Comparison of ENCODE assay signal across 8 cellular contexts in genomic region chr10:61937631-61938284, GRCh38. TPM values are rescaled to one million over a fixed set of nuclear protein-coding genes. Genes with fewer than 3 reads are reported as not detected.
DNase-seq lines count a peak whose midpoint lies in the region; ATAC-seq, FAIRE-seq and TF ChIP-seq lines count a peak whose summit lies in the region.

No MANE protein-coding gene starts in this region.

- H3K4me2 ChIP-seq in BLaER1 = peak overlapping the region; percentile 83

- ATAC-seq in natural killer cell (peak in 1 of 3 donors; percentile 28), GM19463 (IDR thresholded peaks at IDR 0.05; ENCODE audit: unreplicated experiment) (no peak), GM21737 (IDR thresholded peaks at IDR 0.05; ENCODE audit: unreplicated experiment) (no peak)

- DNase-seq in HT-29 (ENCODE audit: low spot score) (peak; percentile 37), bronchial epithelial cell (ENCODE audit: low read depth) (peak; percentile 86), natural killer cell (no peak), DMS 273 (lab: John Stamatoyannopoulos, UW; ENCODE audit: unreplicated experiment) (no peak), D341Med (ENCODE audit: low spot score) (no peak)

- intact Hi-C loops in natural killer cell (cut with micrococcal nuclease) = no loop called here

- no peaks in the 10 kb centered on the region for H3K27me3 Mint-ChIP-seq in natural killer cell (ENCODE audit: low read depth in 2 of 2)

- no peak for TF ChIP-seq CTCF in bronchial epithelial cell (IDR thresholded peaks at IDR 0.05; ENCODE audit: insufficient read depth, low read length, severe bottlenecking)
- no peak for TF ChIP-seq CTCF in natural killer cell (IDR thresholded peaks at IDR 0.05)

- H4K20me1 ChIP-seq in BLaER1 = no peaks in the 10 kb centered on the region

- peaks cover 69 to 74% of the 10 kb centered on the region in 2 donors for H3K4me1 Mint-ChIP-seq in natural killer cell

- peaks cover 96% of the 10 kb centered on the region for H3K4me1 ChIP-seq in BLaER1

- H3K4me3 Mint-ChIP-seq in natural killer cell = peak overlapping the region; percentile 4

- H3K36me3 ChIP-seq in BLaER1 = peaks cover 40% of the 10 kb centered on the region
- H3K36me3 ChIP-seq in bronchial epithelial cell (ENCODE audit: control insufficient read depth, insufficient read depth, low read length) = peaks cover 3% of the 10 kb centered on the region

- peak overlapping the region; percentile 76 to 93 for H3K27ac Mint-ChIP-seq in natural killer cell

- H3K9me3 ChIP-seq in BLaER1 = peaks cover 11% of the 10 kb centered on the region

- H3K9me3 Mint-ChIP-seq in natural killer cell = no peaks in the 10 kb centered on the region

- peak; percentile 43 for FAIRE-seq in bronchial epithelial cell (lab: Jason Lieb, UNC)

- peak overlapping the region; percentile 32 for H3K9ac ChIP-seq in BLaER1

- H3K4me3 ChIP-seq in BLaER1 (no peak overlapping the region), bronchial epithelial cell (ENCODE audit: low read depth, low read length) (no peak overlapping the region)

- no peaks in the 10 kb centered on the region for H3K27me3 ChIP-seq in BLaER1
- H3K27me3 ChIP-seq in bronchial epithelial cell (ENCODE audit: control insufficient read depth, insufficient read depth, low read length) = no peaks in the 10 kb centered on the region

- peak overlapping the region; percentile 87 for H3K27ac ChIP-seq in BLaER1

- H3K36me3 Mint-ChIP-seq in natural killer cell = peaks cover 10% of the 10 kb centered on the region

RNA-seq across cellular contexts. Expression of gene ARID5B, which starts 36.3 kb away (rescaled TPM):
- 16.9 and 18.9 TPM in 2 replicates for total RNA-seq in HT-29 (2014; rRNA removed; shearing (Covaris generic))
- total RNA-seq in bronchial epithelial cell (7.1 and 13.7 TPM in 2 replicates), natural killer cell (10 to 100 TPM; 22.3 to 44.3 (median 31.3) TPM)

Comparison
In these comparisons a context has a peak if more than half of its experiments do, and no peak if none do; other contexts are left out.
1. DNase-seq: peak in HT-29 (single experiment) and bronchial epithelial cell (single experiment); none in natural killer cell (single experiment), DMS 273 (single experiment) and D341Med (single experiment).